8 cellular contexts compared by ENCODE assay signal in genomic region chr16:89093602-89094251, GRCh38. TPM values are rescaled to one million over a fixed set of nuclear protein-coding genes. Genes with fewer than 3 reads are reported as not detected.
DNase-seq lines count a peak whose midpoint lies in the region; ATAC-seq and TF ChIP-seq lines count a peak whose summit lies in the region.

Gene ACSF3, plus strand, starts transcription at chr16:89093852. Its CDS starts 6,830 bp downstream, at chr16:89100682.

- in situ Hi-C loops in GM13976 (cut with MboI; ENCODE audit: low sequenced_read_pairs, unreplicated experiment), result no loop called here
- in situ Hi-C loops in transverse colon (cut with MboI; ENCODE audit: low pct_ligation_motif_present in 1 of 4, low pct_unique_long_range_greater_than_20kb in 1 of 4, low sequenced_read_pairs in 3 of 4), result no loop called here

- H3K4me1 ChIP-seq in cardiac muscle cell (ENCODE audit: low read depth) (peaks cover 20% of the 10 kb centered on the region), transverse colon (peaks cover 23 to 40% (median 34%) of the 10 kb centered on the region in 4 donors)

- TF ChIP-seq CTCF in GM13976 (IDR thresholded peaks at IDR 0.05; ENCODE audit: borderline replicate concordance, control extremely low read depth, extremely low read depth, insufficient read depth, missing control alignments), result no peak
- TF ChIP-seq CTCF in cardiac muscle cell (IDR thresholded peaks at IDR 0.05; ENCODE audit: low read depth, low read length), result no peak
- no peak for TF ChIP-seq CTCF in transverse colon (IDR thresholded peaks at IDR 0.05)

- H3K9me3 ChIP-seq in cardiac muscle cell (ENCODE audit: low read depth) (no peaks in the 10 kb centered on the region), transverse colon (no peaks in the 10 kb centered on the region)

- intact Hi-C loops in posterior cingulate gyrus (cut with DNase I), result no loop called here
- intact Hi-C loops in transverse colon (cut with DNase I; ENCODE audit: low total_unique reads), result no loop called here

- TF ChIP-seq POLR2A in transverse colon (IDR thresholded peaks at IDR 0.05), result no peak

- H3K27ac ChIP-seq in cardiac muscle cell, result no peak within 1 kb of the TSS
- H3K27ac ChIP-seq in transverse colon, result peak within 1 kb of the TSS; percentile 75 to 81 (median 80)

- TF ChIP-seq EP300 in transverse colon (IDR thresholded peaks at IDR 0.05; ENCODE audit: low read depth), result no peak

- DNase-seq in GM13976 (ENCODE audit: low spot score) (peak; percentile 92), SW480 (ENCODE audit: low spot score) (peak; percentile 46), cardiac muscle cell (ENCODE audit: low read depth in 1 of 2, low spot score in 1 of 2) (peak; percentile 72 to 75), posterior cingulate gyrus (peak in 9 of 10 donors; percentile 44 to 96 (median 58)), transverse colon (peak; percentile 65)
- peak; percentile 30 for DNase-seq in activated naive CD8-positive, alpha-beta T cell treated with anti-CD3 and anti-CD28 coated beads, Interleukin-2, amount 50 U/mL, for 16 hours (ENCODE audit: low read depth, low spot score)

- H3K4me3 ChIP-seq in cardiac muscle cell (peak within 1 kb of the TSS; percentile 84), transverse colon (peak within 1 kb of the TSS; percentile 80 to 92 (median 88))

- H3K36me3 ChIP-seq in cardiac muscle cell (no peaks in the 10 kb centered on the region), transverse colon (no peaks in the 10 kb centered on the region)

- peaks cover 15% of the 10 kb centered on the region for H3K27me3 ChIP-seq in cardiac muscle cell
- peaks cover 24% of the 10 kb centered on the region for H3K27me3 ChIP-seq in transverse colon

- WGBS in transverse colon (ENCODE audit: low coverage in 1 of 2), 2 donors, result 1% methylated on average over 78 of the region's 110 CpGs; no CpG with 5 or more reads in 1 of the 2 donors

- peak; percentile 46 for ATAC-seq in HG03159 (IDR thresholded peaks at IDR 0.05; ENCODE audit: unreplicated experiment)
- no peak for ATAC-seq in GM18873 (IDR thresholded peaks at IDR 0.05; ENCODE audit: low FRiP score, unreplicated experiment)

RNA-seq across cellular contexts. Expression of gene ACSF3, which starts in this region (rescaled TPM):
- total RNA-seq in cardiac muscle cell (30.5 and 32.2 TPM in 2 replicates), transverse colon (100 to 1,000 TPM in 1 of 4 donors, 10 to 100 TPM in 3; 54.5 to 120 (median 75.8) TPM)
- 27.4 and 27.6 TPM in 2 replicates for polyA plus RNA-seq in cardiac muscle cell

Comparison
In these comparisons a context has a peak if more than half of its experiments do, and no peak if none do; other contexts are left out.
1. DNase-seq: peak in every context shown above with its lines; median percentile 92 in GM13976; 74 in cardiac muscle cell; 65 in transverse colon; 58 in posterior cingulate gyrus; 46 in SW480; 30 in activated naive CD8-positive, alpha-beta T cell treated with anti-CD3 and anti-CD28 coated beads, Interleukin-2, amount 50 U/mL, for 16 hours.